8 cellular contexts compared by ENCODE assay signal in the genomic region with DNA sequence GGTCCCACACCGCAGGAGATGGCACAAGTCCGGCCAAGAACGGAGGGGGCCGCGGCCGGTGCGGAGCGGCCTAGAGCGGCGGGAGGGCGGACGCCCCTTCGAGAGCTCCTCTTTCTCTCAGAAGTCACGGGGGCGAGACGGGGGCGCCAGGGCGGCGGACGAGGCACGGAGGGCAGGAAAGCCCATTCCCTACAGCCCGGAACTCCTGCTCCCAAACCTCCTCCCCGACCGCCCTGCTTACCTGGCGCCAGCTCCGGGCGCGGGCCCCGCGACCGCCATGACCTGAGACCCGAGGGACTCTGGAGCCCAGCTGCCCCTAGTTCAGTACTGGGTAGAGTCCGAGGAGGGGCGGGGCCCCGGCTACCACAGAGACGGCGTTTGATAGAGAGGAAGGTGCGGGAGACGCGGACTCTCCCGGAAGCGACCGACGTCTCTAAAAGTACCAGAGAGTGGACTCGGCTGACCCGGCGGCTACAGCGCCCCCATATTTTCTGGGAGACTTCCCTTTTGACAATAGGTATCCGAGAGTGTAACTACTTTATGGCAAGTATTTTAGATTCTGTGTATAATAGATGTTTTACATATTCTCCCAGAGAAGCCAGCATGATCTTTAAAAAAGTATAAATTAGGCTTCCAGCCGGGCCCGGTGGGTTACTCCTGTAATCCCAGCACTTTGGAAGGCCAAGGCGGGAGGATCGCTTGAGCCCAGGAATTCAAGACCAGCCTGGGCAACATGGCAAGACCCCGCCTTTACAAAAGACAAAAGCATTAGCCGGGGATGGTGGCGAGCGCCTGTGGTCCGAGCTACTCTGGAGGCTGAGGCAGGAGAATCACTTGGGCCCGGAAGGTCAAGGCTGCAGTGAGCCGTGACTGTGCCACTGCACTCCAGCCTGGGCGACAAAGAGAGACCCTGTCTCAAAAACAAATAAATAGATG. TPM values are rescaled to one million over a fixed set of nuclear protein-coding genes. Genes with fewer than 3 reads are reported as not detected.
DNase-seq lines count a peak whose midpoint lies in the region; TF ChIP-seq lines count a peak whose summit lies in the region.

A gene (minus strand): TSS at position 301 of the 936 bp plus-strand sequence. CDS start 22 bp downstream, at position 279.

- H3K14ac ChIP-seq in H9 (ENCODE audit: insufficient read depth, low read length): peak within 1 kb of the TSS; percentile 95

- H4K20me1 ChIP-seq in H9 (ENCODE audit: control insufficient read depth, insufficient read depth, insufficient read length) (no peaks in the 10 kb centered on the region), neural progenitor cell (ENCODE audit: low read depth) (peaks cover 35% of the 10 kb centered on the region)

- H3K4me2 ChIP-seq in H9 (ENCODE audit: insufficient read depth, insufficient read length, low read length) (peak within 1 kb of the TSS; percentile 80), neural progenitor cell (peak within 1 kb of the TSS; percentile 85)

- no CpG with 5 or more reads among the region's 61 CpGs for WGBS in H9 (ENCODE audit: extremely low coverage, insufficient read length, low lambda C conversion rate)

- H3K27ac Mint-ChIP-seq in H9 (peak within 1 kb of the TSS; percentile 93 to 97 (median 95)), neural progenitor cell (peak within 1 kb of the TSS; percentile 90)

- no peaks in the 10 kb centered on the region for H3K79me1 ChIP-seq in H9 (ENCODE audit: insufficient read depth, low read depth, low read length, poor library complexity, severe bottlenecking)

- H4K5ac ChIP-seq in H9 (ENCODE audit: insufficient read length, low read depth, low read length): no peak within 1 kb of the TSS

- DNase-seq in GDM1 (lab: John Stamatoyannopoulos, UW): peak; percentile 86
- peak; percentile 98 for DNase-seq in H9
- DNase-seq in M059J (ENCODE audit: low read depth): peak; percentile 93
- DNase-seq in SIG-M5 (lab: John Stamatoyannopoulos, UW): peak; percentile 3
- DNase-seq in activated gamma-delta T cell (lab: John Stamatoyannopoulos, UW): peak; percentile 60
- peak; percentile 85 for DNase-seq in fibroblast of villous mesenchyme (ENCODE audit: low read depth)
- peak; percentile 96 for DNase-seq in neural progenitor cell (ENCODE audit: low spot score)
- peak; percentile 88 for DNase-seq in stromal cell of bone marrow (ENCODE audit: low read depth)

- no peak within 1 kb of the TSS for H2BK5ac ChIP-seq in H9 (ENCODE audit: insufficient read length, low read length)

- H3K27me3 ChIP-seq in H9 (ENCODE audit: insufficient read depth, low read length) (no peaks in the 10 kb centered on the region; the same call in 1 of the 2 replicates), neural progenitor cell (no peaks in the 10 kb centered on the region)

- no peak within 1 kb of the TSS for H2BK15ac ChIP-seq in H9 (ENCODE audit: low read depth, low read length)

- H2BK12ac ChIP-seq in H9 (ENCODE audit: insufficient read length, low read depth, low read length): no peak within 1 kb of the TSS

- peaks cover 6% of the 10 kb centered on the region for H3K23me2 ChIP-seq in H9 (ENCODE audit: insufficient read length, low read depth, low read length, poor library complexity, severe bottlenecking)

- no peak within 1 kb of the TSS for H3T11ph ChIP-seq in H9 (ENCODE audit: low read length)

- H4K91ac ChIP-seq in H9 (ENCODE audit: insufficient read length, low read depth, low read length): no peak within 1 kb of the TSS

- peaks cover 13% of the 10 kb centered on the region; the same call in 1 of the 2 replicates for H3K79me2 ChIP-seq in H9 (ENCODE audit: insufficient read depth, low read length)
- H3K79me2 ChIP-seq in neural progenitor cell (ENCODE audit: low read depth): peaks cover 48% of the 10 kb centered on the region

- H2BK120ac ChIP-seq in H9 (ENCODE audit: low read depth, low read length, poor library complexity, severe bottlenecking): no peak within 1 kb of the TSS

- no peaks in the 10 kb centered on the region for H3K9me3 ChIP-seq in H9 (ENCODE audit: control insufficient read depth, low read depth, low read length)
- H3K9me3 ChIP-seq in neural progenitor cell (ENCODE audit: low read depth): no peaks in the 10 kb centered on the region

- H3K18ac ChIP-seq in H9 (ENCODE audit: insufficient read length, low read depth, low read length): no peak within 1 kb of the TSS

- TF ChIP-seq CTCF in H9 (conservative IDR thresholded peaks at IDR 0.05) (peak; percentile 81), fibroblast of villous mesenchyme (IDR thresholded peaks at IDR 0.05; ENCODE audit: insufficient read depth, low read depth, low read length) (peak; percentile 34), neural progenitor cell (IDR thresholded peaks at IDR 0.05) (peak; percentile 74)

- H3K56ac ChIP-seq in H9 (ENCODE audit: insufficient read length, low read depth, low read length): no peak within 1 kb of the TSS

- H3F3A ChIP-seq in neural progenitor cell (ENCODE audit: low read depth): peaks cover 17% of the 10 kb centered on the region

- no peak within 1 kb of the TSS for H2BK20ac ChIP-seq in H9 (ENCODE audit: low read depth, low read length, poor library complexity, severe bottlenecking)

- H3K27me3 Mint-ChIP-seq in H9 (ENCODE audit: low read depth) (no peaks in the 10 kb centered on the region), neural progenitor cell (ENCODE audit: insufficient read depth, low read depth) (peaks cover 2% of the 10 kb centered on the region)

- H3K36me3 Mint-ChIP-seq in H9 (ENCODE audit: insufficient read depth in 1 of 3, low read depth in 3 of 3) (peaks cover 13 to 27% (median 26%) of the 10 kb centered on the region in 3 experiments), neural progenitor cell (peaks cover 11% of the 10 kb centered on the region)

- H4K8ac ChIP-seq in H9 (replicated peaks; ENCODE audit: insufficient read length, low read depth, low read length): no peak within 1 kb of the TSS

- H2AFZ ChIP-seq in H9 (ENCODE audit: low read length): no peak within 1 kb of the TSS
- H2AFZ ChIP-seq in neural progenitor cell (replicated peaks): peak within 1 kb of the TSS; percentile 84

- no peaks in the 10 kb centered on the region for H3K4me1 ChIP-seq in H9 (ENCODE audit: insufficient read depth, low read length)
- peaks cover 18% of the 10 kb centered on the region for H3K4me1 ChIP-seq in neural progenitor cell

- H2AK5ac ChIP-seq in H9 (ENCODE audit: insufficient read length, low read length): no peak within 1 kb of the TSS

- no peak within 1 kb of the TSS for H3K23ac ChIP-seq in H9 (ENCODE audit: insufficient read length, low read depth, low read length)

- H3K4me3 Mint-ChIP-seq in H9 (peak within 1 kb of the TSS; percentile 89 to 95), neural progenitor cell (peak within 1 kb of the TSS; percentile 97)

- H3K4ac ChIP-seq in H9 (ENCODE audit: low read depth, low read length): no peak within 1 kb of the TSS

- H3K4me1 Mint-ChIP-seq in H9 (peaks cover 16 to 17% of the 10 kb centered on the region in 2 experiments), neural progenitor cell (peaks cover 20% of the 10 kb centered on the region)

- H3K9ac ChIP-seq in H9 (ENCODE audit: extremely low read depth, insufficient read length, low read length): peak within 1 kb of the TSS; percentile 86
- peak within 1 kb of the TSS; percentile 68 for H3K9ac ChIP-seq in neural progenitor cell

- H3K4me3 ChIP-seq in fibroblast of villous mesenchyme (ENCODE audit: low read depth, low read length): peak within 1 kb of the TSS; percentile 72
- H3K4me3 ChIP-seq in neural progenitor cell: peak within 1 kb of the TSS; percentile 75

- no peaks in the 10 kb centered on the region for H3K36me3 ChIP-seq in neural progenitor cell

- no peak within 1 kb of the TSS for H3K27ac ChIP-seq in H9 (ENCODE audit: insufficient read length, low read depth, low read length)
- peak within 1 kb of the TSS; percentile 74 for H3K27ac ChIP-seq in neural progenitor cell

- H3K9me3 Mint-ChIP-seq in H9 (no peaks in the 10 kb centered on the region; a peak in 1 of 5 replicates), neural progenitor cell (no peaks in the 10 kb centered on the region)

RNA-seq across cellular contexts. Expression of the gene that starts here (rescaled TPM):
- 79.1 and 80.9 TPM in 2 replicates for total RNA-seq in H9 (2021)
- total RNA-seq in M059J (2014; rRNA removed; shearing (Covaris generic)): 18.2 and 27.1 TPM in 2 replicates
- 25.0 and 27.7 TPM in 2 replicates for total RNA-seq in fibroblast of villous mesenchyme
- 66.6 and 110 TPM in 2 replicates for total RNA-seq in neural progenitor cell (ENCODE audit: low replicate concordance)

Comparison
In these comparisons a context has a peak if more than half of its experiments do, and no peak if none do; other contexts are left out.
1. DNase-seq: peak in every context shown above with its lines; median percentile 98 in H9; 96 in neural progenitor cell; 93 in M059J; 88 in stromal cell of bone marrow; 86 in GDM1; 85 in fibroblast of villous mesenchyme; 60 in activated gamma-delta T cell; 3 in SIG-M5.